9 cellular contexts compared by ENCODE assay signal in genomic region chr15:38696120-38696727, GRCh38.
DNase-seq lines count a peak whose midpoint lies in the region; ATAC-seq and TF ChIP-seq lines count a peak whose summit lies in the region.
"Had no signal": no experiment of that assay in that cellular context is flagged by ENCODE, and none has a peak within 500 bp of the region (broad histone marks: within the 10 kb centered on the region; RNA-seq: fewer than 3 reads in every experiment).

No MANE protein-coding gene starts in this region.

- TF ChIP-seq EP300 in transverse colon (IDR thresholded peaks at IDR 0.05; ENCODE audit: low read depth) = no peak

- peak overlapping the region in 1 of 4 donors; percentile 29 for H3K27ac ChIP-seq in transverse colon

- no peaks in the 10 kb centered on the region for H3K27me3 ChIP-seq in transverse colon

- in situ Hi-C loops in transverse colon (cut with MboI; ENCODE audit: low pct_ligation_motif_present in 1 of 4, low pct_unique_long_range_greater_than_20kb in 1 of 4, low sequenced_read_pairs in 3 of 4) = loop anchor here (10.0 to 25.0 kb wide), 7 partner anchors 131 to 709 kb away; partner anchors contain the start of genes FAM98B (in 1 of the 4) and RASGRP1 (in 1 of the 4)

- intact Hi-C loops in transverse colon (cut with DNase I; ENCODE audit: low total_unique reads) = no loop called here

- no peak overlapping the region for H3K4me3 ChIP-seq in transverse colon
- H3K4me3 ChIP-seq: lung had no signal

- H3K4me1 ChIP-seq in transverse colon = peaks cover 0 to 6% (median 6%) of the 10 kb centered on the region in 4 donors

- no peaks in the 10 kb centered on the region for H3K36me3 ChIP-seq in transverse colon

- no peaks in the 10 kb centered on the region for H3K9me3 ChIP-seq in transverse colon

- TF ChIP-seq CTCF in transverse colon (IDR thresholded peaks at IDR 0.05) = no peak

- DNase-seq in activated CD4-positive, alpha-beta T cell treated with anti-CD3 and anti-CD28 coated beads for 24 hours (ENCODE audit: low read depth in 2 of 2) = peak; percentile 36 to 45
- DNase-seq in fibroblast of peridontal ligament (ENCODE audit: extremely low read depth) (peak; percentile 42), transverse colon (peak; percentile 50), amniotic stem cell (lab: John Stamatoyannopoulos, UW) (no peak), DMS79 treated with DMSO at 0.1 percent for 48 hours (lab: John Stamatoyannopoulos, UW) (no peak)

- WGBS in transverse colon (ENCODE audit: low coverage in 1 of 2), 2 donors = 63% methylated on average over 7 of the region's 7 CpGs; no CpG with 5 or more reads in 1 of the 2 donors

- no peak for TF ChIP-seq POLR2A in transverse colon (IDR thresholded peaks at IDR 0.05)

- ATAC-seq in GM19025 (IDR thresholded peaks at IDR 0.05; ENCODE audit: low read depth, unreplicated experiment) = peak; percentile 65
- peak; percentile 56 for ATAC-seq in HG03135 (IDR thresholded peaks at IDR 0.05; ENCODE audit: unreplicated experiment)
- no peak for ATAC-seq in HG03175 (IDR thresholded peaks at IDR 0.05; ENCODE audit: unreplicated experiment)

Comparison
In these comparisons a context has a peak if more than half of its experiments do, and no peak if none do; other contexts are left out.
1. DNase-seq: peak in activated CD4-positive, alpha-beta T cell treated with anti-CD3 and anti-CD28 coated beads for 24 hours (2 of 2), fibroblast of peridontal ligament (single experiment) and transverse colon (single experiment); none in amniotic stem cell (single experiment) and DMS79 treated with DMSO at 0.1 percent for 48 hours (single experiment).